Comparison of ENCODE assay signal across 5 cellular contexts in genomic region chr5:101461455-101461854, GRCh38.
"Had no signal": no experiment of that assay in that cellular context is flagged by ENCODE, and none has a peak within 500 bp of the region (broad histone marks: within the 10 kb centered on the region; RNA-seq: fewer than 3 reads in every experiment).

No MANE protein-coding gene starts in this region.

- H2AFZ ChIP-seq: GM23338 had no signal

- ATAC-seq: GM23338, K562 had no signal

- DNase-seq: H9, HCEC 1CT, IMR-90 had no signal

- H3K4me3 Mint-ChIP-seq: GM23338, H9 had no signal

- H3K27ac Mint-ChIP-seq: GM23338, H9 had no signal

- H3K4me3 ChIP-seq: GM23338, K562 had no signal

- H3K4me1 Mint-ChIP-seq: GM23338, H9 had no signal
